ENCODE assay signal across 8 cellular contexts in the genomic region with DNA sequence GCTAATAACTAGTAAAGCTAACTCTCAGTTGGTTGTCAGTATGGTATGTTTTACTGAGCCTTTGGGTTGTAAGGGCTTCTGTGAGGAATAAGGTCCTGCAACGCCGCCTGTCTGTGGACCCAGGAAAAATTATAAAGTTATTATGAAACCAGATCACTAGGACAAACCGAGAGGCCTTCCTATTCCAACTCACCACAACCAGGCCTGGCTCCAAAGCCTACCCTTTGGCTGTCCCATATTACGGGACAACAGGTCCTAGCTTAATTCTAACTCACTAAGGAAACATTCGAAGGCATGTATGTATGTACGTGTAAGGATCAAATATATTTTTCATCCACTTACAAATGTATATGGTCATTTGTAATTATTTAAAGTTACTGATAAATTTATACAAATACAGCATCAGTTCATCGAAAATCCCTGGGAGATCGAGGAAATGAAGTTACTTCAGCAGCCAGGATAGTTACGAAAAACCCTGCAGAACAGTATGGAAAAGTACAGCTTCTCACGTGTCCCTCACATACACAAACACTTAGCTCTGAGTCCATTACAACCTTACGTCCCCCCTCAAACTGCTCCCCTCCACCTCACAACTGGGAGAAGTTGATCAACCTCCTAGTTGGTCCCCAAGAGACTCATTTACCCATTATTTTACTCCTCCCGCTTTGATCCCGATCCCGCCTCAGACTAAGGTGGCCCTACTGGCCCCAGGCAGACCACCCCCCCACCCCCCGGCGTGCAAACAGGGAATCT. TPM values are rescaled to one million over a fixed set of nuclear protein-coding genes. Genes with fewer than 3 reads are reported as not detected.
A peak's percentile ranks its signal among the peaks of the same experiment; 100 is the strongest.
DNase-seq lines count a peak whose midpoint lies in the region; ATAC-seq, FAIRE-seq and TF ChIP-seq lines count a peak whose summit lies in the region.

No MANE protein-coding gene starts in this region.

- DNase-seq in GF-D8 (lab: John Stamatoyannopoulos, UW) (peak; percentile 71), NCI-H2196 (lab: John Stamatoyannopoulos, UW; ENCODE audit: unreplicated experiment) (peak; percentile 36), WERI-Rb-1 (peak; percentile 74), keratinocyte (ENCODE audit: low read depth, low spot score) (peak; percentile 21)
- peak; percentile 59 for DNase-seq in central memory CD4-positive, alpha-beta T cell
- DNase-seq in stimulated activated CD4-positive, alpha-beta T cell treated with anti-CD3 and anti-CD28 coated beads, Interleukin-12 subunit alpha, Interleukin-12 subunit beta, amount 100 ng/mL, for 4 hours: peak; percentile 51

- H4K20me1 ChIP-seq in keratinocyte (ENCODE audit: control insufficient read depth, extremely low read depth, insufficient read depth, low read length): peaks cover 6% of the 10 kb centered on the region

- peaks cover 17% of the 10 kb centered on the region for H3K4me1 ChIP-seq in keratinocyte (ENCODE audit: control insufficient read depth, extremely low read depth, insufficient read depth, low read length)

- ATAC-seq in HG03064 (IDR thresholded peaks at IDR 0.05; ENCODE audit: low read depth, unreplicated experiment): peak; percentile 32
- ATAC-seq in HG02840 (IDR thresholded peaks at IDR 0.05; ENCODE audit: low FRiP score, unreplicated experiment): no peak

- no peaks in the 10 kb centered on the region for H3K9me3 ChIP-seq in WERI-Rb-1 (ENCODE audit: severe bottlenecking)
- no peaks in the 10 kb centered on the region for H3K9me3 ChIP-seq in keratinocyte (ENCODE audit: control insufficient read depth, low read depth, low read length)

- H2AFZ ChIP-seq in keratinocyte (ENCODE audit: control insufficient read depth, low read length): peak overlapping the region; percentile 31

- H3K36me3 ChIP-seq in WERI-Rb-1 (peaks cover 47% of the 10 kb centered on the region), keratinocyte (ENCODE audit: control insufficient read depth in 2 of 2, extremely low read depth in 1 of 2, insufficient read depth in 2 of 2, low read length in 2 of 2) (peaks cover 0 to 2% of the 10 kb centered on the region in 2 experiments)

- H3K4me2 ChIP-seq in keratinocyte (ENCODE audit: control insufficient read depth, extremely low read depth, insufficient read depth, low read depth, low read length): peak overlapping the region; percentile 64

- H3K79me2 ChIP-seq in keratinocyte (ENCODE audit: control insufficient read depth, insufficient read depth, low read length): peaks cover 75% of the 10 kb centered on the region

- no peaks in the 10 kb centered on the region for H3K9me1 ChIP-seq in keratinocyte (ENCODE audit: control insufficient read depth, extremely low read depth, insufficient read depth, low read length)

- H3K27me3 ChIP-seq in WERI-Rb-1 (ENCODE audit: insufficient read depth, low read depth, severe bottlenecking): no peaks in the 10 kb centered on the region
- H3K27me3 ChIP-seq in keratinocyte (ENCODE audit: control insufficient read depth, extremely low read depth, insufficient read depth, low read length): no peaks in the 10 kb centered on the region

- dilution Hi-C loops in keratinocyte (cut with MboI; ENCODE audit: extremely low pct_ligation_motif_present, low sequenced_read_pairs): no loop called here

- peak overlapping the region; percentile 97 for H3K27ac ChIP-seq in WERI-Rb-1
- H3K27ac ChIP-seq in keratinocyte (ENCODE audit: control insufficient read depth, insufficient read depth, low read length): peak overlapping the region; percentile 96

- H3K4me3 ChIP-seq in WERI-Rb-1 (ENCODE audit: low read depth, low read length) (peak overlapping the region; percentile 77), keratinocyte (ENCODE audit: control insufficient read depth in 2 of 3, extremely low read depth in 1 of 3, insufficient read depth in 2 of 3, low read depth in 1 of 3, low read length in 3 of 3) (peak overlapping the region; percentile 60 to 98 (median 90))

- H3K9ac ChIP-seq in keratinocyte (ENCODE audit: control insufficient read depth, extremely low read depth, insufficient read depth, low read length): peak overlapping the region; percentile 92

- peak; percentile 69 for TF ChIP-seq CTCF in WERI-Rb-1 (IDR thresholded peaks at IDR 0.05; ENCODE audit: low read depth, low read length)
- peak; percentile 51 to 72 (median 68) for TF ChIP-seq CTCF in keratinocyte (optimal IDR thresholded peaks at IDR 0.05 in 1 of 3, IDR thresholded peaks at IDR 0.05 in 1 of 3, conservative IDR thresholded peaks at IDR 0.05 in 1 of 3; ENCODE audit: extremely low read depth in 1 of 3, insufficient read depth in 2 of 3, low read length in 3 of 3)

- FAIRE-seq in keratinocyte (lab: Jason Lieb, UNC): peak; percentile 32

RNA-seq across cellular contexts. Expression of a gene that starts 1.2 kb away (rescaled TPM):
- polyA plus RNA-seq in keratinocyte: 51.5 to 53.4 TPM (median 53.0 TPM) in 3 replicates
- polyA plus RNA-seq in keratinocyte (2011; ENCODE audit: low read depth): 169 TPM
- 25.8 and 42.9 TPM in 2 replicates for polyA plus RNA-seq in keratinocyte (2011; cell fraction: cytosol; rRNA removed)
- polyA plus RNA-seq in keratinocyte (2011; cell fraction: nucleus; rRNA removed): 84.4 and 90.8 TPM in 2 replicates
- polyA plus RNA-seq in keratinocyte (2012; ENCODE audit: low replicate concordance): 31.1 and 32.7 TPM in 2 replicates
- 62.0 to 139 TPM (median 128 TPM) in 3 replicates for polyA minus RNA-seq in keratinocyte
- polyA minus RNA-seq in keratinocyte (2011; cell fraction: cytosol; rRNA and poly(A)+ RNA removed): 66.6 TPM
- polyA minus RNA-seq in keratinocyte (2011; cell fraction: nucleus; rRNA and poly(A)+ RNA removed): 102 and 196 TPM in 2 replicates

Comparison
In these comparisons a context has a peak if more than half of its experiments do, and no peak if none do; other contexts are left out.
1. DNase-seq: peak in every context shown above with its lines; median percentile 74 in WERI-Rb-1; 71 in GF-D8; 59 in central memory CD4-positive, alpha-beta T cell; 51 in stimulated activated CD4-positive, alpha-beta T cell treated with anti-CD3 and anti-CD28 coated beads, Interleukin-12 subunit alpha, Interleukin-12 subunit beta, amount 100 ng/mL, for 4 hours; 36 in NCI-H2196; 21 in keratinocyte.